Comparison of ENCODE assay signal across 22 cellular contexts in genomic region chr5:172430354-172430753, GRCh38. TPM values are rescaled to one million over a fixed set of nuclear protein-coding genes. Genes with fewer than 3 reads are reported as not detected.
DNase-seq lines count a peak whose midpoint lies in the region; ATAC-seq and TF ChIP-seq lines count a peak whose summit lies in the region.
"Had no signal": no experiment of that assay in that cellular context is flagged by ENCODE, and none has a peak within 500 bp of the region (broad histone marks: within the 10 kb centered on the region; RNA-seq: fewer than 3 reads in every experiment).

No MANE protein-coding gene starts in this region.

- intact Hi-C loops in CD14-positive monocyte (cut with micrococcal nuclease) = no loop called here

- H3K27me3 Mint-ChIP-seq in CD14-positive monocyte (ENCODE audit: low read depth in 3 of 3) = peaks cover 19 to 36% (median 28%) of the 10 kb centered on the region in 3 donors

- DNase-seq in CD14-positive monocyte (ENCODE audit: low spot score) (no peak), substantia nigra (lab: John Stamatoyannopoulos, UW) (no peak), cerebellar nuclear complex (lab: John Stamatoyannopoulos, UW) (no peak)
- no peak for DNase-seq in effector CD4-positive, alpha-beta T cell
- DNase-seq: activated CD8-positive, alpha-beta T cell treated with anti-CD3 and anti-CD28 coated beads, Interleukin-2, amount 10 ng/mL, durations not matched to agents 7 days and 5 days; activated naive CD4-positive, alpha-beta T cell treated with anti-CD3 and anti-CD28 coated beads, Interleukin-2, amount 50 U/mL, for 16 hours; activated T-cell treated with anti-CD3 and anti-CD28 coated beads, Interleukin-2, amount 50 U/mL, for 24 hours; GF-D8; H7; hypothalamus; NCI-H82; OCI-M1; stimulated activated naive B cell treated with anti-CD40 and anti-IgM and Interleukin-4, amounts not matched to agents 10 μg/mL and 1 μg/mL and 100 μg/mL, for 72 hours; T-helper 2 cell had no signal

- H3K4me3 Mint-ChIP-seq in CD14-positive monocyte = no peak overlapping the region
- H3K4me3 Mint-ChIP-seq: activated CD8-positive, alpha-beta T cell treated with anti-CD3 and anti-CD28 coated beads, Interleukin-2, amount 10 ng/mL, durations not matched to agents 7 days and 5 days; activated T-cell treated with anti-CD3 and anti-CD28 coated beads, Interleukin-2, amount 50 U/mL, for 24 hours; mesothelial cell of epicardium; stimulated activated naive B cell treated with anti-CD40 and anti-IgM and Interleukin-4, amounts not matched to agents 10 μg/mL and 1 μg/mL and 100 μg/mL, for 72 hours; WTC11 had no signal

- no peak for ATAC-seq in gastroesophageal sphincter
- ATAC-seq in GM18858 (IDR thresholded peaks at IDR 0.05; ENCODE audit: unreplicated experiment) = no peak
- ATAC-seq in HG03432 (IDR thresholded peaks at IDR 0.05; ENCODE audit: unreplicated experiment) = no peak
- ATAC-seq: activated CD8-positive, alpha-beta T cell treated with anti-CD3 and anti-CD28 coated beads, Interleukin-2, amount 10 ng/mL, durations not matched to agents 7 days and 5 days; GM12878; stimulated activated naive B cell treated with anti-CD40 and anti-IgM and Interleukin-4, amounts not matched to agents 10 μg/mL and 1 μg/mL and 100 μg/mL, for 72 hours had no signal

- H3K4me1 ChIP-seq in gastroesophageal sphincter (peaks cover 11 to 94% (median 44%) of the 10 kb centered on the region in 3 donors), muscle layer of duodenum (ENCODE audit: control insufficient read depth in 1 of 2, insufficient read depth in 2 of 2, low read length in 2 of 2) (peaks cover 20 to 29% of the 10 kb centered on the region in 2 donors)
- H3K4me1 ChIP-seq: SJSA1 had no signal

- H3K27ac ChIP-seq in gastroesophageal sphincter (peak overlapping the region in 3 of 4 donors; percentile 82 to 92 (median 92)), muscle layer of duodenum (ENCODE audit: low read length) (peak overlapping the region; percentile 70), substantia nigra (ENCODE audit: low read depth, low read length, poor library complexity, severe bottlenecking) (peak overlapping the region; percentile 57)
- H3K27ac ChIP-seq: SJSA1 had no signal

- peak overlapping the region in 4 of 7 donors; percentile 30 to 83 (median 74) for H3K27ac Mint-ChIP-seq in CD14-positive monocyte
- H3K27ac Mint-ChIP-seq: activated CD8-positive, alpha-beta T cell treated with anti-CD3 and anti-CD28 coated beads, Interleukin-2, amount 10 ng/mL, durations not matched to agents 7 days and 5 days; activated T-cell treated with anti-CD3 and anti-CD28 coated beads, Interleukin-2, amount 50 U/mL, for 24 hours; stimulated activated naive B cell treated with anti-CD40 and anti-IgM and Interleukin-4, amounts not matched to agents 10 μg/mL and 1 μg/mL and 100 μg/mL, for 72 hours; WTC11 had no signal

- H3K9me3 Mint-ChIP-seq in CD14-positive monocyte = peaks cover 0 to 3% (median 0%) of the 10 kb centered on the region in 7 donors
- H3K9me3 Mint-ChIP-seq: activated T-cell treated with anti-CD3 and anti-CD28 coated beads, Interleukin-2, amount 50 U/mL, for 24 hours; stimulated activated naive B cell treated with anti-CD40 and anti-IgM and Interleukin-4, amounts not matched to agents 10 μg/mL and 1 μg/mL and 100 μg/mL, for 72 hours; WTC11 had no signal

- H3K9me3 ChIP-seq in gastroesophageal sphincter = no peaks in the 10 kb centered on the region
- H3K9me3 ChIP-seq in muscle layer of duodenum (ENCODE audit: control insufficient read depth in 1 of 2, low read length in 2 of 2) = no peaks in the 10 kb centered on the region
- H3K9me3 ChIP-seq: SJSA1 had no signal

- peaks cover 0 to 3% of the 10 kb centered on the region in 2 donors for H3K36me3 Mint-ChIP-seq in CD14-positive monocyte
- H3K36me3 Mint-ChIP-seq: stimulated activated naive B cell treated with anti-CD40 and anti-IgM and Interleukin-4, amounts not matched to agents 10 μg/mL and 1 μg/mL and 100 μg/mL, for 72 hours had no signal

- no peak for TF ChIP-seq POLR2A in gastroesophageal sphincter (IDR thresholded peaks at IDR 0.05)

- no peaks in the 10 kb centered on the region for H3K27me3 ChIP-seq in gastroesophageal sphincter
- H3K27me3 ChIP-seq in muscle layer of duodenum (ENCODE audit: low read depth, low read length) = no peaks in the 10 kb centered on the region
- H3K27me3 ChIP-seq: SJSA1 had no signal

- H3K4me3 ChIP-seq in gastroesophageal sphincter (no peak overlapping the region), muscle layer of duodenum (ENCODE audit: low read depth in 1 of 2, low read length in 2 of 2) (no peak overlapping the region)
- H3K4me3 ChIP-seq: GM12878, SJSA1 had no signal

- 79% methylated on average over 2 of the region's 2 CpGs; no CpG with 5 or more reads in 1 of the 2 donors for WGBS in gastroesophageal sphincter (ENCODE audit: low coverage in 1 of 2), 2 donors

- TF ChIP-seq CTCF in CD14-positive monocyte (IDR thresholded peaks at IDR 0.05) (no peak), gastroesophageal sphincter (IDR thresholded peaks at IDR 0.05) (no peak)

- peaks cover 23% of the 10 kb centered on the region for H3K4me1 Mint-ChIP-seq in CD14-positive monocyte
- H3K4me1 Mint-ChIP-seq: stimulated activated naive B cell treated with anti-CD40 and anti-IgM and Interleukin-4, amounts not matched to agents 10 μg/mL and 1 μg/mL and 100 μg/mL, for 72 hours had no signal

- H3K36me3 ChIP-seq in gastroesophageal sphincter (no peaks in the 10 kb centered on the region), muscle layer of duodenum (ENCODE audit: control insufficient read depth in 1 of 2, insufficient read depth in 2 of 2, low read length in 2 of 2) (no peaks in the 10 kb centered on the region)

- no peak for TF ChIP-seq EP300 in gastroesophageal sphincter (IDR thresholded peaks at IDR 0.05)

RNA-seq across cellular contexts. Expression of gene SH3PXD2B, which starts 24.0 kb away (rescaled TPM):
- under 1 TPM; 0.19 to 0.31 TPM for polyA plus RNA-seq in CD14-positive monocyte
- total RNA-seq in gastroesophageal sphincter = 10 to 100 TPM; 40.2 to 80.9 (median 56.0) TPM
